19 cellular contexts compared by ENCODE assay signal in the genomic region with DNA sequence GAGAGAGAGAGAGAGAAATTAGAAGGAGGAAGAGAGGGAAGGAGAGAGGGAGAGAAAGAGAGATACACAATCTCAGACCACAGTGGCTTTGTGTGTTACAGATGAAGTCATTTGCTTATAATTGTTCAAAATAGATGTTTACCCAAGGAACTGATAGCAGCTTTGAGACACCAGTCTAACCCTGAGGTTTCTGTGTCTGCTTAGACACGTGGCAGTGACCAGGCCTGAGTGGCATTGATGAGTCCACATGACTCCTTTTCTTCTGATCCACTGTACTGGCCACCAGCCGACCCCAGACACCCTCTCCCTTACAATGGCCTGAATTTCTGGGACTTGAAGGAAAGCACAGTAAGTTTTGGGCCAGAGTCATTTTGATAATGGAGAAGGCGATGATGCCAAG.
"Had no signal": no experiment of that assay in that cellular context is flagged by ENCODE, and none has a peak within 500 bp of the region (broad histone marks: within the 10 kb centered on the region; RNA-seq: fewer than 3 reads in every experiment).

No MANE protein-coding gene starts in this region.

- DNase-seq: activated CD4-positive, alpha-beta T cell treated with anti-CD3 and anti-CD28 coated beads for 4 hours; activated CD8-positive, alpha-beta memory T cell treated with anti-CD3 and anti-CD28 coated beads, Interleukin-2, amount 50 U/mL, for 4 hours; activated CD8-positive, alpha-beta T cell treated with anti-CD3 and anti-CD28 coated beads for 36 hours; activated naive CD4-positive, alpha-beta T cell treated with anti-CD3 and anti-CD28 coated beads, Interleukin-2, amount 50 U/mL, for 16 hours; activated naive CD8-positive, alpha-beta T cell treated with anti-CD3 and anti-CD28 coated beads, Interleukin-2, amount 10 ng/mL, durations not matched to agents 7 days and 5 days; activated T-cell treated with anti-CD3 and anti-CD28 coated beads, Interleukin-2, amount 50 U/mL, for 1 hour; Kasumi-1; KBM-7; NCI-H1105 treated with DMSO at 0.1 percent for 48 hours; NCI-H1436 treated with DMSO at 0.1 percent for 48 hours; NCI-H187; NCI-H2081; NCI-H524; SIG-M5; T-helper 1 cell; WERI-Rb-1 had no signal

- H3K27ac ChIP-seq: adrenal gland, breast epithelium, SK-N-MC, WERI-Rb-1 had no signal

- ATAC-seq: activated CD8-positive, alpha-beta T cell treated with anti-CD3 and anti-CD28 coated beads for 36 hours had no signal

- H3K36me3 ChIP-seq: adrenal gland, breast epithelium, WERI-Rb-1 had no signal

- H3K9me3 ChIP-seq: adrenal gland, breast epithelium had no signal

- H3K4me3 ChIP-seq: adrenal gland, breast epithelium, SK-N-MC had no signal

- H3K4me1 ChIP-seq: breast epithelium had no signal

- H3K27me3 ChIP-seq: adrenal gland, breast epithelium had no signal
